Comparison of ENCODE assay signal across 20 cellular contexts in the genomic region with DNA sequence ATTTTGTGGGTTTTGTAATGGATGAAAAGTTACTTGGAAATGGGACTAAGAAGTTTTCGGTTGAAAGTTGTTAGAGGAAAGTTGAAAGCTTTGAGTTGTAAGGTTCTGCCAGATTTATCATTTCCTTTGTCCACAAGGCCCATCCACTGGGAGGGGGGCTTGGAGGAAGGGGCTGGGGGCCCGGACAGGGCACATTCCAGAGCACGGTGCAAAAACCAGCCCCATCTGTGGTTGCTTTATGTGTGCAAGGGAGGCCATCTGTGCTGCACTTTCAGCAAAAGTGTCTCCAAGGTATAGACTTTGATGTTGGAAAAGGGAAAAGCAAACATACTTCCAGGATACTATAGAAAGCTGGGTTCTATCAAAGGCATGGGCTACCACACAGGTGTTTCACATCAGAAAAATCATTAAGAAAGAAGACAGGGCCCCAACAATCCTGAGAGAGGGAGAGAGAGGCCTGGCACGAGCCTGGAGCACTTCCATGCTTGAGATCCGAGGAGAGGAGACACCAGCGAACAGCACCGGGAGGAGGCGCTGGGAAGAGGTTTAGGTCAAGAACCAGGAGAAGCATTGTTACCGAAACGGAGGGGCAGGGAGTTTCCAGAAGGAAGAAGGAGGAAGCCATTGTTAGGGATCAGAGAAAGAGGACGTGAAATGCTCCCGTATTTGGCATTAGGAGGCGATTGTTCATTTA.
DNase-seq lines count a peak whose midpoint lies in the region; ATAC-seq and TF ChIP-seq lines count a peak whose summit lies in the region.
"Had no signal": no experiment of that assay in that cellular context is flagged by ENCODE, and none has a peak within 500 bp of the region (broad histone marks: within the 10 kb centered on the region; RNA-seq: fewer than 3 reads in every experiment).

No MANE protein-coding gene starts in this region.

- TF ChIP-seq CTCF in DND-41 (IDR thresholded peaks at IDR 0.05; ENCODE audit: borderline replicate concordance, extremely low read depth, low read length, poor library complexity, severe bottlenecking) (no peak), brain (conservative IDR thresholded peaks at IDR 0.05) (no peak), lower lobe of right lung (IDR thresholded peaks at IDR 0.05) (no peak)

- H2AFZ ChIP-seq in DND-41 (ENCODE audit: low read depth, low read length) = no peak overlapping the region

- H3K36me3 ChIP-seq in DND-41 (ENCODE audit: insufficient read depth, low read length) = no peaks in the 10 kb centered on the region
- H3K36me3 ChIP-seq in lower lobe of right lung = no peaks in the 10 kb centered on the region

- H3K27me3 Mint-ChIP-seq in brain = peaks cover 5% of the 10 kb centered on the region
- H3K27me3 Mint-ChIP-seq: CD4-positive, alpha-beta T cell had no signal

- peak overlapping the region in 3 of 5 experiments; percentile 8 to 85 (median 20) for H3K27ac Mint-ChIP-seq in brain
- H3K27ac Mint-ChIP-seq: CD4-positive, alpha-beta T cell; HFFc6 had no signal

- H3K79me2 ChIP-seq in DND-41 (ENCODE audit: insufficient read depth, low read length) = no peaks in the 10 kb centered on the region

- DNase-seq in DND-41 = peak; percentile 9
- peak; percentile 7 for DNase-seq in lower lobe of right lung
- DNase-seq in posterior vena cava (ENCODE audit: low spot score) = peak; percentile 18
- DNase-seq in MV-4-11 (lab: John Stamatoyannopoulos, UW) = no peak
- DNase-seq in NCI-H1417 (lab: John Stamatoyannopoulos, UW) = no peak
- DNase-seq in ureter (ENCODE audit: low spot score) = no peak
- no peak for DNase-seq in activated gamma-delta T cell treated with Interleukin-2 at 50 U/mL for 16 hours
- DNase-seq: CD4-positive, alpha-beta T cell; DMS153; HFFc6; KG1; NCI-H1417 treated with DMSO at 0.1 percent for 48 hours; NCI-H187 treated with DMSO at 0.1 percent for 48 hours; NCI-H226; NCI-H524; NCI-H82; SHP77 had no signal

- H3K4me3 ChIP-seq in DND-41 (ENCODE audit: low read depth in 1 of 2, low read length in 2 of 2) = no peak overlapping the region
- no peak overlapping the region for H3K4me3 ChIP-seq in lower lobe of right lung
- H3K4me3 ChIP-seq: A549, GM12878 had no signal

- peaks cover 0 to 2% (median 0%) of the 10 kb centered on the region in 5 experiments for H3K9me3 Mint-ChIP-seq in brain
- H3K9me3 Mint-ChIP-seq: CD4-positive, alpha-beta T cell had no signal

- H3K27ac ChIP-seq in DND-41 (ENCODE audit: low read length) = no peak overlapping the region
- H3K27ac ChIP-seq in lower lobe of right lung = no peak overlapping the region
- H3K27ac ChIP-seq: A549 had no signal

- no peak overlapping the region for H3K9ac ChIP-seq in DND-41 (ENCODE audit: low read depth, low read length)

- ATAC-seq in DND-41 (ENCODE audit: insufficient read depth, low read depth) = peak; percentile 59
- ATAC-seq in lower lobe of right lung = no peak
- ATAC-seq: A549, GM12878 had no signal

- no peaks in the 10 kb centered on the region for H4K20me1 ChIP-seq in DND-41 (ENCODE audit: insufficient read depth, low read length)

- H3K27me3 ChIP-seq in DND-41 (ENCODE audit: insufficient read depth, low read length, poor library complexity) = no peaks in the 10 kb centered on the region
- H3K27me3 ChIP-seq in lower lobe of right lung (ENCODE audit: low read depth) = no peaks in the 10 kb centered on the region

- H3K4me2 ChIP-seq in DND-41 (ENCODE audit: insufficient read depth, low read length) = no peak overlapping the region
- H3K4me2 ChIP-seq: A549 had no signal

- peaks cover 74% of the 10 kb centered on the region for H3K4me1 Mint-ChIP-seq in brain

- intact Hi-C loops in lower lobe of right lung (cut with DNase I) = no loop called here
- intact Hi-C loops in posterior vena cava (cut with DNase I) = loop anchor here in 1 of 2 donors (2.0 kb wide), 1 partner anchor 45 kb away; no protein-coding TSS in a partner anchor

- peak overlapping the region in 1 of 5 experiments; percentile 53 for H3K4me3 Mint-ChIP-seq in brain
- H3K4me3 Mint-ChIP-seq: CD4-positive, alpha-beta T cell; HFFc6 had no signal

- H3K9me3 ChIP-seq in DND-41 (ENCODE audit: insufficient read depth, low read length, severe bottlenecking) (no peaks in the 10 kb centered on the region), lower lobe of right lung (no peaks in the 10 kb centered on the region)
- H3K9me3 ChIP-seq: A549 had no signal

- H3K4me1 ChIP-seq in DND-41 (ENCODE audit: insufficient read depth, low read length) (no peaks in the 10 kb centered on the region), lower lobe of right lung (no peaks in the 10 kb centered on the region)
- H3K4me1 ChIP-seq: A549 had no signal

- no peaks in the 10 kb centered on the region for H3K36me3 Mint-ChIP-seq in brain

Comparison
In these comparisons a context has a peak if more than half of its experiments do, and no peak if none do; other contexts are left out.
1. DNase-seq: peak in DND-41 (single experiment), lower lobe of right lung (single experiment) and posterior vena cava (single experiment); none in MV-4-11 (single experiment), NCI-H1417 (0 of 3), ureter (single experiment) and activated gamma-delta T cell treated with Interleukin-2 at 50 U/mL for 16 hours (single experiment).